In genomic region chr14:61836807-61837206, GRCh38 we compare ENCODE assay signal across 1 cellular context.
TF ChIP-seq lines count a peak whose summit lies in the region.

No MANE protein-coding gene starts in this region.

TF ChIP-seq in IMR-90, 13 proteins besides CTCF, POLR2A, EP300 and RAD21:
- no peak for TF ChIP-seq CHD1 (IDR thresholded peaks at IDR 0.05; ENCODE audit: low read depth, low read length)
- TF ChIP-seq CEBPB (IDR thresholded peaks at IDR 0.05; ENCODE audit: low read depth, low read length) = no peak
- TF ChIP-seq RFX5 (IDR thresholded peaks at IDR 0.05; ENCODE audit: low read depth, low read length) = no peak
- no peak for TF ChIP-seq BHLHE40 (IDR thresholded peaks at IDR 0.05; ENCODE audit: low read depth, low read length)
